ENCODE assay signal across 9 cellular contexts in genomic region chr10:118669020-118669766, GRCh38.
DNase-seq lines count a peak whose midpoint lies in the region; ATAC-seq and TF ChIP-seq lines count a peak whose summit lies in the region.
"Had no signal": no experiment of that assay in that cellular context is flagged by ENCODE, and none has a peak within 500 bp of the region (broad histone marks: within the 10 kb centered on the region; RNA-seq: fewer than 3 reads in every experiment).

No MANE protein-coding gene starts in this region.

- no peak overlapping the region for H3K4me3 ChIP-seq in SK-N-MC
- no peak overlapping the region for H3K4me3 ChIP-seq in fibroblast of pulmonary artery (replicated peaks; ENCODE audit: low read depth, low read length)
- no peak overlapping the region for H3K4me3 ChIP-seq in skeletal muscle cell (ENCODE audit: low read depth, low read length)
- H3K4me3 ChIP-seq: lung had no signal

- no peaks in the 10 kb centered on the region for H3K36me3 ChIP-seq in SK-N-MC (ENCODE audit: insufficient read depth, low read length)

- no peak overlapping the region for H3K27ac ChIP-seq in SK-N-MC

- DNase-seq in SK-N-MC (ENCODE audit: low read depth, low spot score) (peak; percentile 20), fibroblast of pulmonary artery (ENCODE audit: low read depth) (peak; percentile 51), skeletal muscle cell (ENCODE audit: low read depth) (peak; percentile 1), HPDE6-E6E7 (ENCODE audit: extremely low spot score) (no peak), NCI-H2107 (lab: John Stamatoyannopoulos, UW) (no peak)
- DNase-seq in activated CD4-positive, alpha-beta T cell treated with anti-CD3 and anti-CD28 coated beads, Interleukin-2, amount 50 U/mL, for 1 hour: no peak

- H3K9ac ChIP-seq in SK-N-MC (ENCODE audit: insufficient read length): no peak overlapping the region

- ATAC-seq in GM21526 (IDR thresholded peaks at IDR 0.05; ENCODE audit: low FRiP score, unreplicated experiment) (peak; percentile 47), GM21786 (IDR thresholded peaks at IDR 0.05; ENCODE audit: unreplicated experiment) (no peak)

- no peak for TF ChIP-seq CTCF in fibroblast of pulmonary artery (IDR thresholded peaks at IDR 0.05; ENCODE audit: low read length, missing control alignments)

- H3K9me3 ChIP-seq in SK-N-MC (ENCODE audit: low read depth, low read length): no peaks in the 10 kb centered on the region

Comparison
In these comparisons a context has a peak if more than half of its experiments do, and no peak if none do; other contexts are left out.
1. DNase-seq: peak in SK-N-MC (single experiment), fibroblast of pulmonary artery (single experiment) and skeletal muscle cell (single experiment); none in HPDE6-E6E7 (single experiment), activated CD4-positive, alpha-beta T cell treated with anti-CD3 and anti-CD28 coated beads, Interleukin-2, amount 50 U/mL, for 1 hour (single experiment) and NCI-H2107 (single experiment).